Comparison of ENCODE assay signal across 3 cellular contexts in the genomic region with DNA sequence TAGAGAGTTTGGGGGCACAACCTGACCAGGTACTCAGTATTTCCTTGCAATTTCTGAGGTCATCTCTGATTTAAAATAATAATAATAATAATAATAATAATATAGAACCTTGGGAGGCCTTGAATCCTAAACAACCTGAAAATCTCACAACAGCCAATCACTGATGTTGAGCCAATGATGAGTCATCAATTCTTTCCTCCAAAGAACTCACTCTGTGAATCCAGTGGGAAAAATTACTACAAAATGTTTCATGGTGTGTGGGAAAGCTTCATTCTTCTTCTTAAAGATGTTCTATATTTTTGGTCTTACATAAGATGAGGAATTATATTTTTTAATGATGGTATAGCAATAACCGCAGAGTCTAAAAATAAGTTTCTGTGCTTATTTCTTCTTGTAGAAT.
A peak's percentile ranks its signal among the peaks of the same experiment; 100 is the strongest.
TF ChIP-seq lines count a peak whose summit lies in the region.

No MANE protein-coding gene starts in this region.

TF ChIP-seq in IMR-90, 13 proteins besides CTCF, POLR2A, EP300 and RAD21:
- TF ChIP-seq MAFK (IDR thresholded peaks at IDR 0.05; ENCODE audit: low read depth, low read length) = peak; percentile 75
- no peak for TF ChIP-seq CHD1 (IDR thresholded peaks at IDR 0.05; ENCODE audit: low read depth, low read length)
- no peak for TF ChIP-seq MAZ (IDR thresholded peaks at IDR 0.05; ENCODE audit: borderline replicate concordance, low read depth, low read length)
TF ChIP-seq in IMR-90: peak in this region for 1.

TF ChIP-seq in K562, 482 proteins besides CTCF, POLR2A, EP300 and RAD21:
- TF ChIP-seq MAFK (IDR thresholded peaks at IDR 0.05; ENCODE audit: low read length) (0 out of 2 replicates have a peak, but pooled peaks have one; percentile 11), ZNF584 (CRISPR knock-in tag; IDR thresholded peaks at IDR 0.05; ENCODE audit: low read depth) (no peak), SMAD1 (IDR thresholded peaks at IDR 0.05; ENCODE audit: low read depth, low read length, partially characterized antibody) (no peak), DIDO1 (tag; IDR thresholded peaks at IDR 0.05; ENCODE audit: low read depth) (no peak)

TF ChIP-seq in endothelial cell of umbilical vein, 7 proteins besides CTCF, POLR2A, EP300 and RAD21:
- TF ChIP-seq EZH2 (IDR thresholded peaks at IDR 0.05; ENCODE audit: borderline replicate concordance, low read depth, low read length, severe bottlenecking) (no peak), POLR2AphosphoS5 (IDR thresholded peaks at IDR 0.05; ENCODE audit: insufficient read depth, low read depth, low read length) (no peak), MYC (IDR thresholded peaks at IDR 0.05; ENCODE audit: low read depth, low read length) (no peak), GATA2 (IDR thresholded peaks at IDR 0.05; ENCODE audit: insufficient read depth, insufficient read length, low read depth, low read length) (no peak), JUN (IDR thresholded peaks at IDR 0.05; ENCODE audit: borderline replicate concordance, insufficient read depth, insufficient read length, low read depth) (peak; percentile 10), FOS (IDR thresholded peaks at IDR 0.05; ENCODE audit: borderline replicate concordance, insufficient read depth, low read length) (no peak)
- TF ChIP-seq, protein P1, sequence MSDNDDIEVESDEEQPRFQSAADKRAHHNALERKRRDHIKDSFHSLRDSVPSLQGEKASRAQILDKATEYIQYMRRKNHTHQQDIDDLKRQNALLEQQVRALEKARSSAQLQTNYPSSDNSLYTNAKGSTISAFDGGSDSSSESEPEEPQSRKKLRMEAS (IDR thresholded peaks at IDR 0.05; ENCODE audit: insufficient read depth, insufficient read length) = no peak
TF ChIP-seq in endothelial cell of umbilical vein: peak in this region for 1.
